ENCODE assay signal across 1 cellular context in the genomic region with DNA sequence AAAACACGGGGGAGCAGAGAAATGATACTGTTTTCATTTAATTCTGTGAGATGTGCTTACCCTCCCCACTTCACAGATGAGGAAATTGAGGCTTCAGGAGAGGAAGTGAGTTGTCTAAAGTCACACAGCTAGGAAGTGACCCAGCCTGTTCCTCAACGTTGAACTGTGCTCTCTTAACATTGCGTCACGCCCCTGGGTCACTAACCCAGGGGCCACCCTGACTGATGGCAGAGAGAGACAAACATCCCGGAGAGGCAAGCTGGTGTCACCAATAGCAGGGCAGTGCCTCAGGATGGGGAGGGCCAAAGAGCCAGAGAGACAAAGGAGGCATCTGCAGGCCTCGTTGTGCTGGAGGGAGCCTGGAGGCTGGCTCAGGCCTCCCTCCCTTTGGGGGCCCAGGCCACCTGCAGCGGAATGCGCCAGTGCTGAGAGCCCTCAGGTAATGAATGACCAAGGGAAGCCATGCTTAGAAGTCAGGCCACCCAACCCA.
TF ChIP-seq lines count a peak whose summit lies in the region.

No MANE protein-coding gene starts in this region.

TF ChIP-seq in HepG2, 621 proteins besides CTCF, POLR2A, EP300 and RAD21 (continued from another document and continues in another):
- TF ChIP-seq ZNF883 (CRISPR knock-in tag; IDR thresholded peaks at IDR 0.05; ENCODE audit: not compliant biosample characterization), result peak; percentile 56
- no peak; the same call in 1 of the 2 replicates for TF ChIP-seq ZNF263 (CRISPR knock-in tag; IDR thresholded peaks at IDR 0.05)
- TF ChIP-seq TAF15 (IDR thresholded peaks at IDR 0.05; ENCODE audit: low read depth, low read length, poor library complexity, severe bottlenecking), result no peak
- peak; percentile 74 for TF ChIP-seq ZNF644 (CRISPR knock-in tag; IDR thresholded peaks at IDR 0.05; ENCODE audit: low read depth)
- TF ChIP-seq ZSCAN30 (CRISPR knock-in tag; IDR thresholded peaks at IDR 0.05), result no peak
- peak; percentile 66 for TF ChIP-seq PBX2 (CRISPR knock-in tag; IDR thresholded peaks at IDR 0.05)
- TF ChIP-seq PAWR (CRISPR knock-in tag; IDR thresholded peaks at IDR 0.05; ENCODE audit: borderline replicate concordance), result no peak
- TF ChIP-seq ZNF12 (CRISPR knock-in tag; IDR thresholded peaks at IDR 0.05), result 0 out of 2 replicates have a peak, but pooled peaks have one; percentile 15
- TF ChIP-seq SALL1 (CRISPR knock-in tag; IDR thresholded peaks at IDR 0.05), result peak; percentile 65
- peak; percentile 86 for TF ChIP-seq CBFB (CRISPR knock-in tag; IDR thresholded peaks at IDR 0.05)
- TF ChIP-seq, protein P1, sequence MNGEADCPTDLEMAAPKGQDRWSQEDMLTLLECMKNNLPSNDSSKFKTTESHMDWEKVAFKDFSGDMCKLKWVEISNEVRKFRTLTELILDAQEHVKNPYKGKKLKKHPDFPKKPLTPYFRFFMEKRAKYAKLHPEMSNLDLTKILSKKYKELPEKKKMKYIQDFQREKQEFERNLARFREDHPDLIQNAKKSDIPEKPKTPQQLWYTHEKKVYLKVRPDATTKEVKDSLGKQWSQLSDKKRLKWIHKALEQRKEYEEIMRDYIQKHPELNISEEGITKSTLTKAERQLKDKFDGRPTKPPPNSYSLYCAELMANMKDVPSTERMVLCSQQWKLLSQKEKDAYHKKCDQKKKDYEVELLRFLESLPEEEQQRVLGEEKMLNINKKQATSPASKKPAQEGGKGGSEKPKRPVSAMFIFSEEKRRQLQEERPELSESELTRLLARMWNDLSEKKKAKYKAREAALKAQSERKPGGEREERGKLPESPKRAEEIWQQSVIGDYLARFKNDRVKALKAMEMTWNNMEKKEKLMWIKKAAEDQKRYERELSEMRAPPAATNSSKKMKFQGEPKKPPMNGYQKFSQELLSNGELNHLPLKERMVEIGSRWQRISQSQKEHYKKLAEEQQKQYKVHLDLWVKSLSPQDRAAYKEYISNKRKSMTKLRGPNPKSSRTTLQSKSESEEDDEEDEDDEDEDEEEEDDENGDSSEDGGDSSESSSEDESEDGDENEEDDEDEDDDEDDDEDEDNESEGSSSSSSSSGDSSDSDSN (CRISPR knock-in tag; IDR thresholded peaks at IDR 0.05), result peak; percentile 40; the same call in 1 of the 2 replicates
- TF ChIP-seq ZNF564 (CRISPR knock-in tag; IDR thresholded peaks at IDR 0.05), result no peak; the same call in 1 of the 2 replicates
- TF ChIP-seq, protein P2, sequence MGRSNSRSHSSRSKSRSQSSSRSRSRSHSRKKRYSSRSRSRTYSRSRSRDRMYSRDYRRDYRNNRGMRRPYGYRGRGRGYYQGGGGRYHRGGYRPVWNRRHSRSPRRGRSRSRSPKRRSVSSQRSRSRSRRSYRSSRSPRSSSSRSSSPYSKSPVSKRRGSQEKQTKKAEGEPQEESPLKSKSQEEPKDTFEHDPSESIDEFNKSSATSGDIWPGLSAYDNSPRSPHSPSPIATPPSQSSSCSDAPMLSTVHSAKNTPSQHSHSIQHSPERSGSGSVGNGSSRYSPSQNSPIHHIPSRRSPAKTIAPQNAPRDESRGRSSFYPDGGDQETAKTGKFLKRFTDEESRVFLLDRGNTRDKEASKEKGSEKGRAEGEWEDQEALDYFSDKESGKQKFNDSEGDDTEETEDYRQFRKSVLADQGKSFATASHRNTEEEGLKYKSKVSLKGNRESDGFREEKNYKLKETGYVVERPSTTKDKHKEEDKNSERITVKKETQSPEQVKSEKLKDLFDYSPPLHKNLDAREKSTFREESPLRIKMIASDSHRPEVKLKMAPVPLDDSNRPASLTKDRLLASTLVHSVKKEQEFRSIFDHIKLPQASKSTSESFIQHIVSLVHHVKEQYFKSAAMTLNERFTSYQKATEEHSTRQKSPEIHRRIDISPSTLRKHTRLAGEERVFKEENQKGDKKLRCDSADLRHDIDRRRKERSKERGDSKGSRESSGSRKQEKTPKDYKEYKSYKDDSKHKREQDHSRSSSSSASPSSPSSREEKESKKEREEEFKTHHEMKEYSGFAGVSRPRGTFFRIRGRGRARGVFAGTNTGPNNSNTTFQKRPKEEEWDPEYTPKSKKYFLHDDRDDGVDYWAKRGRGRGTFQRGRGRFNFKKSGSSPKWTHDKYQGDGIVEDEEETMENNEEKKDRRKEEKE (IDR thresholded peaks at IDR 0.05), result no peak
- 0 out of 2 replicates have a peak, but pooled peaks have one; percentile 13 for TF ChIP-seq ZBTB7A (CRISPR knock-in tag; IDR thresholded peaks at IDR 0.05)
- TF ChIP-seq IRF1 (CRISPR knock-in tag; IDR thresholded peaks at IDR 0.05; ENCODE audit: low read depth), result no peak
- TF ChIP-seq, protein P3, sequence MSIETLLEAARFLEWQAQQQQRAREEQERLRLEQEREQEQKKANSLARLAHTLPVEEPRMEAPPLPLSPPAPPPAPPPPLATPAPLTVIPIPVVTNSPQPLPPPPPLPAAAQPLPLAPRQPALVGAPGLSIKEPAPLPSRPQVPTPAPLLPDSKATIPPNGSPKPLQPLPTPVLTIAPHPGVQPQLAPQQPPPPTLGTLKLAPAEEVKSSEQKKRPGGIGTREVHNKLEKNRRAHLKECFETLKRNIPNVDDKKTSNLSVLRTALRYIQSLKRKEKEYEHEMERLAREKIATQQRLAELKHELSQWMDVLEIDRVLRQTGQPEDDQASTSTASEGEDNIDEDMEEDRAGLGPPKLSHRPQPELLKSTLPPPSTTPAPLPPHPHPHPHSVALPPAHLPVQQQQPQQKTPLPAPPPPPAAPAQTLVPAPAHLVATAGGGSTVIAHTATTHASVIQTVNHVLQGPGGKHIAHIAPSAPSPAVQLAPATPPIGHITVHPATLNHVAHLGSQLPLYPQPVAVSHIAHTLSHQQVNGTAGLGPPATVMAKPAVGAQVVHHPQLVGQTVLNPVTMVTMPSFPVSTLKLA (IDR thresholded peaks at IDR 0.05), result no peak
- peak; percentile 59 for TF ChIP-seq MED8 (CRISPR knock-in tag; IDR thresholded peaks at IDR 0.05; ENCODE audit: insufficient replicate concordance)
- TF ChIP-seq PITX1 (CRISPR knock-in tag; IDR thresholded peaks at IDR 0.05), result peak; percentile 74
- no peak for TF ChIP-seq SP1 (IDR thresholded peaks at IDR 0.05)
- peak; percentile 56; the same call in 1 of the 2 replicates for TF ChIP-seq SP1 (CRISPR knock-in tag; IDR thresholded peaks at IDR 0.05)
- TF ChIP-seq, protein P4, sequence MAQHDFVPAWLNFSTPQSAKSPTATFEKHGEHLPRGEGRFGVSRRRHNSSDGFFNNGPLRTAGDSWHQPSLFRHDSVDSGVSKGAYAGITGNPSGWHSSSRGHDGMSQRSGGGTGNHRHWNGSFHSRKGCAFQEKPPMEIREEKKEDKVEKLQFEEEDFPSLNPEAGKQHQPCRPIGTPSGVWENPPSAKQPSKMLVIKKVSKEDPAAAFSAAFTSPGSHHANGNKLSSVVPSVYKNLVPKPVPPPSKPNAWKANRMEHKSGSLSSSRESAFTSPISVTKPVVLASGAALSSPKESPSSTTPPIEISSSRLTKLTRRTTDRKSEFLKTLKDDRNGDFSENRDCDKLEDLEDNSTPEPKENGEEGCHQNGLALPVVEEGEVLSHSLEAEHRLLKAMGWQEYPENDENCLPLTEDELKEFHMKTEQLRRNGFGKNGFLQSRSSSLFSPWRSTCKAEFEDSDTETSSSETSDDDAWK (CRISPR knock-in tag; IDR thresholded peaks at IDR 0.05), result no peak
- TF ChIP-seq FOXA3 (CRISPR knock-in tag; IDR thresholded peaks at IDR 0.05), result peak; percentile 72; the same call in 1 of the 2 replicates
- TF ChIP-seq GATAD1 (CRISPR knock-in tag; IDR thresholded peaks at IDR 0.05), result 0 out of 2 replicates have a peak, but pooled peaks have one; percentile 43
- TF ChIP-seq, protein P5, sequence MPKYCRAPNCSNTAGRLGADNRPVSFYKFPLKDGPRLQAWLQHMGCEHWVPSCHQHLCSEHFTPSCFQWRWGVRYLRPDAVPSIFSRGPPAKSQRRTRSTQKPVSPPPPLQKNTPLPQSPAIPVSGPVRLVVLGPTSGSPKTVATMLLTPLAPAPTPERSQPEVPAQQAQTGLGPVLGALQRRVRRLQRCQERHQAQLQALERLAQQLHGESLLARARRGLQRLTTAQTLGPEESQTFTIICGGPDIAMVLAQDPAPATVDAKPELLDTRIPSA (CRISPR knock-in tag; IDR thresholded peaks at IDR 0.05; ENCODE audit: borderline replicate concordance), result no peak
- peak; percentile 82; the same call in 1 of the 2 replicates for TF ChIP-seq MIER3 (CRISPR knock-in tag; IDR thresholded peaks at IDR 0.05; ENCODE audit: borderline replicate concordance)
- TF ChIP-seq ZNF124 (CRISPR knock-in tag; IDR thresholded peaks at IDR 0.05), result peak; percentile 85; the same call in 1 of the 2 replicates
- TF ChIP-seq ZBTB46 (CRISPR knock-in tag; IDR thresholded peaks at IDR 0.05; ENCODE audit: borderline replicate concordance), result no peak
- TF ChIP-seq NCOR1 (IDR thresholded peaks at IDR 0.05; ENCODE audit: borderline replicate concordance, low read length), result peak; percentile 67; the same call in 1 of the 2 replicates
- 0 out of 2 replicates have a peak, but pooled peaks have one; percentile 17 for TF ChIP-seq ZNF451 (CRISPR knock-in tag; IDR thresholded peaks at IDR 0.05)
- TF ChIP-seq TMF1 (CRISPR knock-in tag; IDR thresholded peaks at IDR 0.05; ENCODE audit: low read depth), result no peak
- TF ChIP-seq XBP1 (CRISPR knock-in tag; IDR thresholded peaks at IDR 0.05), result no peak
- TF ChIP-seq, protein P6, sequence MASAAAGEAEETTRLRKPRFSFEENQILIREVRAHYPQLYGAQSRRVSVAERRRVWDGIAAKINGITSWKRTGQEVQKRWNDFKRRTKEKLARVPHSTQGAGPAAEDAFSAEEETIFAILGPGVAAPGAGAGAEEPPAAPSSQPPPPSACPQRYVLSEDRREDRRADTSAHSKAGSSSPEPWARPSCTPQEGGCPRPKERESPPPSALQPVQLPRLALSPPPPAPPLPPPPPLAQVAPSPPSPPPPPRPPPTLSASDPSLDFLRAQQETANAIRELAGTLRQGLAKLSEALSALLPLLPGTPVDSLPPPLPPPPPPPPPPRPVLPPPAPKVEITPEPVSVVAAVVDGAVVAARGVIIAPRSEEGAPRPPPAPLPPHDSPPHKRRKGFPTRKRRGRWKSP (CRISPR knock-in tag; IDR thresholded peaks at IDR 0.05), result 0 out of 2 replicates have a peak, but pooled peaks have one; percentile 15
- TF ChIP-seq ZNF232 (CRISPR knock-in tag; IDR thresholded peaks at IDR 0.05; ENCODE audit: borderline replicate concordance), result peak; percentile 53; the same call in 1 of the 2 replicates
- TF ChIP-seq SUZ12 (IDR thresholded peaks at IDR 0.05; ENCODE audit: low read depth, low read length), result no peak
- TF ChIP-seq NR2F1 (CRISPR knock-in tag; IDR thresholded peaks at IDR 0.05), result peak; percentile 81 to 86
- TF ChIP-seq GABPA (IDR thresholded peaks at IDR 0.05; ENCODE audit: low read depth, low read length), result 0 out of 2 replicates have a peak, but pooled peaks have one; percentile 23
- peak; percentile 79 for TF ChIP-seq GABPA (CRISPR knock-in tag; IDR thresholded peaks at IDR 0.05; ENCODE audit: low read depth)
- TF ChIP-seq, protein P7, sequence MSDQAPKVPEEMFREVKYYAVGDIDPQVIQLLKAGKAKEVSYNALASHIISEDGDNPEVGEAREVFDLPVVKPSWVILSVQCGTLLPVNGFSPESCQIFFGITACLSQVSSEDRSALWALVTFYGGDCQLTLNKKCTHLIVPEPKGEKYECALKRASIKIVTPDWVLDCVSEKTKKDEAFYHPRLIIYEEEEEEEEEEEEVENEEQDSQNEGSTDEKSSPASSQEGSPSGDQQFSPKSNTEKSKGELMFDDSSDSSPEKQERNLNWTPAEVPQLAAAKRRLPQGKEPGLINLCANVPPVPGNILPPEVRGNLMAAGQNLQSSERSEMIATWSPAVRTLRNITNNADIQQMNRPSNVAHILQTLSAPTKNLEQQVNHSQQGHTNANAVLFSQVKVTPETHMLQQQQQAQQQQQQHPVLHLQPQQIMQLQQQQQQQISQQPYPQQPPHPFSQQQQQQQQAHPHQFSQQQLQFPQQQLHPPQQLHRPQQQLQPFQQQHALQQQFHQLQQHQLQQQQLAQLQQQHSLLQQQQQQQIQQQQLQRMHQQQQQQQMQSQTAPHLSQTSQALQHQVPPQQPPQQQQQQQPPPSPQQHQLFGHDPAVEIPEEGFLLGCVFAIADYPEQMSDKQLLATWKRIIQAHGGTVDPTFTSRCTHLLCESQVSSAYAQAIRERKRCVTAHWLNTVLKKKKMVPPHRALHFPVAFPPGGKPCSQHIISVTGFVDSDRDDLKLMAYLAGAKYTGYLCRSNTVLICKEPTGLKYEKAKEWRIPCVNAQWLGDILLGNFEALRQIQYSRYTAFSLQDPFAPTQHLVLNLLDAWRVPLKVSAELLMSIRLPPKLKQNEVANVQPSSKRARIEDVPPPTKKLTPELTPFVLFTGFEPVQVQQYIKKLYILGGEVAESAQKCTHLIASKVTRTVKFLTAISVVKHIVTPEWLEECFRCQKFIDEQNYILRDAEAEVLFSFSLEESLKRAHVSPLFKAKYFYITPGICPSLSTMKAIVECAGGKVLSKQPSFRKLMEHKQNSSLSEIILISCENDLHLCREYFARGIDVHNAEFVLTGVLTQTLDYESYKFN (CRISPR knock-in tag; conservative IDR thresholded peaks at IDR 0.05), result no peak; the same call in 1 of the 2 replicates
- 0 out of 2 replicates have a peak, but pooled peaks have one; percentile 24 for TF ChIP-seq NFKBIZ (CRISPR knock-in tag; IDR thresholded peaks at IDR 0.05)
- peak; percentile 56; the same call in 1 of the 2 replicates for TF ChIP-seq REPIN1 (CRISPR knock-in tag; IDR thresholded peaks at IDR 0.05; ENCODE audit: borderline replicate concordance, low read depth)
